ENCODE assay signal across 1 cellular context in the genomic region with DNA sequence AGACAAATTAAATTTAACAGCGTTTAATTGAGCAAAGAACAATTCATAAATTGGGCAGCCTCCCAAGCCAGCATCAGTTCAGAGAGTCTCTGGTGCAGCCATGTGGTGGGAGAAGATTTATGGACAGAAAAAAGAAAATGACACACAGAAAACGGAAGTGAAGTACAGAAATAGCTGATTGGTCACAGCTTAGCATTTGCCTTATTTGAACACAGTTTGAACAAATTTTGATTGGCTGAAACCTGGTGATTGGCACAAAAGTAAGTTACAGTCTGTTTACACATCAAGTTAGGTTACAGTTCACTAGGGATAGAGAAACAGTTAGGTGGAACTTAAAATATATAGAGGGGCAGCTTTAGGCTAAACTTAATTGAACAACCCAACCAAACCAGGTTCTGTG.
TF ChIP-seq lines count a peak whose summit lies in the region.

No MANE protein-coding gene starts in this region.

TF ChIP-seq in SK-N-SH, 30 proteins besides CTCF, POLR2A, EP300 and RAD21 (continued from another document):
- TF ChIP-seq GABPA (IDR thresholded peaks at IDR 0.05; ENCODE audit: low read depth), result no peak
- no peak for TF ChIP-seq RFX5 (IDR thresholded peaks at IDR 0.05; ENCODE audit: low read length)
- no peak for TF ChIP-seq RXRA (IDR thresholded peaks at IDR 0.05; ENCODE audit: borderline replicate concordance, low read depth)
- TF ChIP-seq, protein P1, sequence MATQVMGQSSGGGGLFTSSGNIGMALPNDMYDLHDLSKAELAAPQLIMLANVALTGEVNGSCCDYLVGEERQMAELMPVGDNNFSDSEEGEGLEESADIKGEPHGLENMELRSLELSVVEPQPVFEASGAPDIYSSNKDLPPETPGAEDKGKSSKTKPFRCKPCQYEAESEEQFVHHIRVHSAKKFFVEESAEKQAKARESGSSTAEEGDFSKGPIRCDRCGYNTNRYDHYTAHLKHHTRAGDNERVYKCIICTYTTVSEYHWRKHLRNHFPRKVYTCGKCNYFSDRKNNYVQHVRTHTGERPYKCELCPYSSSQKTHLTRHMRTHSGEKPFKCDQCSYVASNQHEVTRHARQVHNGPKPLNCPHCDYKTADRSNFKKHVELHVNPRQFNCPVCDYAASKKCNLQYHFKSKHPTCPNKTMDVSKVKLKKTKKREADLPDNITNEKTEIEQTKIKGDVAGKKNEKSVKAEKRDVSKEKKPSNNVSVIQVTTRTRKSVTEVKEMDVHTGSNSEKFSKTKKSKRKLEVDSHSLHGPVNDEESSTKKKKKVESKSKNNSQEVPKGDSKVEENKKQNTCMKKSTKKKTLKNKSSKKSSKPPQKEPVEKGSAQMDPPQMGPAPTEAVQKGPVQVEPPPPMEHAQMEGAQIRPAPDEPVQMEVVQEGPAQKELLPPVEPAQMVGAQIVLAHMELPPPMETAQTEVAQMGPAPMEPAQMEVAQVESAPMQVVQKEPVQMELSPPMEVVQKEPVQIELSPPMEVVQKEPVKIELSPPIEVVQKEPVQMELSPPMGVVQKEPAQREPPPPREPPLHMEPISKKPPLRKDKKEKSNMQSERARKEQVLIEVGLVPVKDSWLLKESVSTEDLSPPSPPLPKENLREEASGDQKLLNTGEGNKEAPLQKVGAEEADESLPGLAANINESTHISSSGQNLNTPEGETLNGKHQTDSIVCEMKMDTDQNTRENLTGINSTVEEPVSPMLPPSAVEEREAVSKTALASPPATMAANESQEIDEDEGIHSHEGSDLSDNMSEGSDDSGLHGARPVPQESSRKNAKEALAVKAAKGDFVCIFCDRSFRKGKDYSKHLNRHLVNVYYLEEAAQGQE (IDR thresholded peaks at IDR 0.05; ENCODE audit: low read depth, low read length), result no peak
- TF ChIP-seq NRF1 (IDR thresholded peaks at IDR 0.05; ENCODE audit: low read depth, low read length), result no peak
- TF ChIP-seq FOSL2 (IDR thresholded peaks at IDR 0.05; ENCODE audit: borderline replicate concordance, low read depth), result no peak
- TF ChIP-seq, protein P2, sequence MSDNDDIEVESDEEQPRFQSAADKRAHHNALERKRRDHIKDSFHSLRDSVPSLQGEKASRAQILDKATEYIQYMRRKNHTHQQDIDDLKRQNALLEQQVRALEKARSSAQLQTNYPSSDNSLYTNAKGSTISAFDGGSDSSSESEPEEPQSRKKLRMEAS (IDR thresholded peaks at IDR 0.05; ENCODE audit: low read depth), result no peak
- TF ChIP-seq, protein P3, sequence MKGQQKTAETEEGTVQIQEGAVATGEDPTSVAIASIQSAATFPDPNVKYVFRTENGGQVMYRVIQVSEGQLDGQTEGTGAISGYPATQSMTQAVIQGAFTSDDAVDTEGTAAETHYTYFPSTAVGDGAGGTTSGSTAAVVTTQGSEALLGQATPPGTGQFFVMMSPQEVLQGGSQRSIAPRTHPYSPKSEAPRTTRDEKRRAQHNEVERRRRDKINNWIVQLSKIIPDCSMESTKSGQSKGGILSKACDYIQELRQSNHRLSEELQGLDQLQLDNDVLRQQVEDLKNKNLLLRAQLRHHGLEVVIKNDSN (IDR thresholded peaks at IDR 0.05; ENCODE audit: borderline replicate concordance, low read depth), result no peak
- no peak for TF ChIP-seq CHD2 (IDR thresholded peaks at IDR 0.05; ENCODE audit: low read length, partially characterized antibody)
- TF ChIP-seq MEF2A (IDR thresholded peaks at IDR 0.05; ENCODE audit: borderline replicate concordance, low read depth), result no peak
- TF ChIP-seq TCF12 (IDR thresholded peaks at IDR 0.05), result no peak
- no peak for TF ChIP-seq SMC3 (IDR thresholded peaks at IDR 0.05; ENCODE audit: low read depth, low read length)
- TF ChIP-seq YY1 (IDR thresholded peaks at IDR 0.05; ENCODE audit: low read depth), result no peak
